ENCODE assay signal across 8 cellular contexts in the genomic region with DNA sequence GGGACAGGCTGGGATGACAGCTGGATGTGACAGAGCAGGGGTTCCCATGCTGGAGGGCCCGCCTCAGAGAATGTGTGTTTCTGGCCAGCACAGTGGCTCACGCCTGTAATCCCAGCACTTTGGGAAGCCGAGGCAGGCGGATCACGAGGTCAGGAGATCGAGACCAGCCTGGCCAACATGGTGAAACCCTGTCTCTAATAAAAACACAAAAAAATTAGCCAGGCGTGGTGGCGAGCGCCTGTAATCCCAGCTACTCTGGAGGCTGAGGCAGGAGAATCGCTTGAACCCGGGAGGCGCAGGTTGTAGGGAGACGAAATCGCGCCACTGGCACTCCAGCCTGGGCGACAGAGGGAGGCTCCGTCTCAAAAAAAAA.
DNase-seq lines count a peak whose midpoint lies in the region; ATAC-seq and TF ChIP-seq lines count a peak whose summit lies in the region.
"Not testable (repeated sequence)": the region's sequence is repeated elsewhere in the genome, so short reads cannot be mapped to it uniquely, and the experiment has no call there.

No MANE protein-coding gene starts in this region.

- H3K4me3 Mint-ChIP-seq in activated naive CD4-positive, alpha-beta T cell treated with anti-CD3 and anti-CD28 coated beads, Interleukin-2, amount 50 U/mL, for 24 hours, result peak overlapping the region; percentile 96
- H3K4me3 Mint-ChIP-seq in natural killer cell treated with Interleukin-12 subunit alpha and Interleukin-12 subunit beta and Interleukin-15 and Interleukin-18, amount 100 ng/mL, for 72 hours, result peak overlapping the region; percentile 89
- peak overlapping the region; percentile 94 for H3K4me3 Mint-ChIP-seq in stimulated activated effector memory CD8-positive, alpha-beta T cell treated with anti-CD3 and anti-CD28 coated beads, Interleukin-12 subunit alpha, Interleukin-12 subunit beta, amount 100 ng/mL, for 72 hours

- peak overlapping the region; percentile 88 for H3K27ac ChIP-seq in HUES48 (ENCODE audit: low read depth, low read length)
- peak overlapping the region; percentile 81 for H3K27ac ChIP-seq in effector memory CD4-positive, alpha-beta T cell (ENCODE audit: insufficient read depth, low read length, poor library complexity, severe bottlenecking)
- not testable (repeated sequence) for H3K27ac ChIP-seq in iPS-18a (ENCODE audit: low read length)

- not testable (repeated sequence) for H3K9me3 Mint-ChIP-seq in activated naive CD4-positive, alpha-beta T cell treated with anti-CD3 and anti-CD28 coated beads, Interleukin-2, amount 50 U/mL, for 24 hours; natural killer cell treated with Interleukin-12 subunit alpha and Interleukin-12 subunit beta and Interleukin-15 and Interleukin-18, amount 100 ng/mL, for 72 hours; stimulated activated effector memory CD8-positive, alpha-beta T cell treated with anti-CD3 and anti-CD28 coated beads, Interleukin-12 subunit alpha, Interleukin-12 subunit beta, amount 100 ng/mL, for 72 hours

- CTCF ChIA-PET in BJ (lab: Yijun Ruan, JAX), result not testable (repeated sequence)

- not testable (repeated sequence) for DNase-seq in BJ (ENCODE audit: low read depth); effector memory CD4-positive, alpha-beta T cell; natural killer cell treated with Interleukin-12 subunit alpha and Interleukin-12 subunit beta and Interleukin-15 and Interleukin-18, amount 100 ng/mL, for 72 hours (ENCODE audit: low spot score); stimulated activated effector memory CD8-positive, alpha-beta T cell treated with anti-CD3 and anti-CD28 coated beads, Interleukin-12 subunit alpha, Interleukin-12 subunit beta, amount 100 ng/mL, for 72 hours (ENCODE audit: low spot score in 2 of 2)

- POLR2A ChIA-PET in BJ (lab: Charles Lee), result not testable (repeated sequence)

- ATAC-seq in SK-N-SH treated with all-trans-retinoic acid at 6 μM for 48 hours, result peak; percentile 2
- not testable (repeated sequence) for ATAC-seq in natural killer cell treated with Interleukin-12 subunit alpha and Interleukin-12 subunit beta and Interleukin-15 and Interleukin-18, amount 100 ng/mL, for 72 hours; stimulated activated effector memory CD8-positive, alpha-beta T cell treated with anti-CD3 and anti-CD28 coated beads, Interleukin-12 subunit alpha, Interleukin-12 subunit beta, amount 100 ng/mL, for 72 hours

- peak overlapping the region; percentile 62 for H3K27ac Mint-ChIP-seq in activated naive CD4-positive, alpha-beta T cell treated with anti-CD3 and anti-CD28 coated beads, Interleukin-2, amount 50 U/mL, for 24 hours
- H3K27ac Mint-ChIP-seq in natural killer cell treated with Interleukin-12 subunit alpha and Interleukin-12 subunit beta and Interleukin-15 and Interleukin-18, amount 100 ng/mL, for 72 hours, result peak overlapping the region; percentile 81 to 87
- H3K27ac Mint-ChIP-seq in stimulated activated effector memory CD8-positive, alpha-beta T cell treated with anti-CD3 and anti-CD28 coated beads, Interleukin-12 subunit alpha, Interleukin-12 subunit beta, amount 100 ng/mL, for 72 hours, result peak overlapping the region; percentile 98

- peaks cover 30% of the 10 kb centered on the region for H3K4me1 Mint-ChIP-seq in activated naive CD4-positive, alpha-beta T cell treated with anti-CD3 and anti-CD28 coated beads, Interleukin-2, amount 50 U/mL, for 24 hours
- peaks cover 14 to 25% of the 10 kb centered on the region in 2 donors for H3K4me1 Mint-ChIP-seq in natural killer cell treated with Interleukin-12 subunit alpha and Interleukin-12 subunit beta and Interleukin-15 and Interleukin-18, amount 100 ng/mL, for 72 hours (ENCODE audit: low read depth in 2 of 2)
- peaks cover 27% of the 10 kb centered on the region for H3K4me1 Mint-ChIP-seq in stimulated activated effector memory CD8-positive, alpha-beta T cell treated with anti-CD3 and anti-CD28 coated beads, Interleukin-12 subunit alpha, Interleukin-12 subunit beta, amount 100 ng/mL, for 72 hours

- not testable (repeated sequence) for TF ChIP-seq CTCF in BJ (IDR thresholded peaks at IDR 0.05; ENCODE audit: insufficient read depth, low read depth, low read length)

- not testable (repeated sequence) for H3K36me3 ChIP-seq in BJ (ENCODE audit: control insufficient read depth, insufficient read depth, low read length); effector memory CD4-positive, alpha-beta T cell (ENCODE audit: control insufficient read depth, insufficient read depth, low read length); iPS-18a (ENCODE audit: control insufficient read depth, low read depth, low read length)
- peaks cover 10% of the 10 kb centered on the region for H3K36me3 ChIP-seq in HUES48 (ENCODE audit: control insufficient read depth, insufficient read depth, low read length)

- not testable (repeated sequence) for H3K27me3 ChIP-seq in BJ (ENCODE audit: control insufficient read depth, insufficient read depth, low read length); HUES48 (ENCODE audit: control insufficient read depth, insufficient read depth, low read length); effector memory CD4-positive, alpha-beta T cell (replicated peaks; ENCODE audit: control insufficient read depth, insufficient read depth, low read length, poor library complexity, severe bottlenecking); iPS-18a (ENCODE audit: control insufficient read depth, insufficient read depth, low read length)

- H3K4me3 ChIP-seq in BJ (ENCODE audit: low read depth, low read length) (peak overlapping the region; percentile 23; the same call in 1 of the 2 replicates), HUES48 (ENCODE audit: low read depth, low read length) (peak overlapping the region; percentile 63), iPS-18a (ENCODE audit: low read length) (peak overlapping the region; percentile 63)
- H3K4me3 ChIP-seq in effector memory CD4-positive, alpha-beta T cell (ENCODE audit: insufficient read depth, low read depth, low read length, poor library complexity, severe bottlenecking), result peak overlapping the region; percentile 83

- not testable (repeated sequence) for H3K36me3 Mint-ChIP-seq in activated naive CD4-positive, alpha-beta T cell treated with anti-CD3 and anti-CD28 coated beads, Interleukin-2, amount 50 U/mL, for 24 hours; natural killer cell treated with Interleukin-12 subunit alpha and Interleukin-12 subunit beta and Interleukin-15 and Interleukin-18, amount 100 ng/mL, for 72 hours
- H3K36me3 Mint-ChIP-seq in stimulated activated effector memory CD8-positive, alpha-beta T cell treated with anti-CD3 and anti-CD28 coated beads, Interleukin-12 subunit alpha, Interleukin-12 subunit beta, amount 100 ng/mL, for 72 hours, result peaks cover 43% of the 10 kb centered on the region

- not testable (repeated sequence) for H3K4me1 ChIP-seq in HUES48 (ENCODE audit: control insufficient read depth, insufficient read depth, low read length); effector memory CD4-positive, alpha-beta T cell (ENCODE audit: control insufficient read depth, insufficient read depth, low read length, poor library complexity, severe bottlenecking); iPS-18a (ENCODE audit: control insufficient read depth, low read depth, low read length)

- not testable (repeated sequence) for H3K9me3 ChIP-seq in HUES48 (ENCODE audit: control insufficient read depth, insufficient read depth, low read length); effector memory CD4-positive, alpha-beta T cell (ENCODE audit: control insufficient read depth, low read length); iPS-18a (ENCODE audit: control insufficient read depth, low read depth, low read length)

- peak overlapping the region; percentile 77 for H3K9ac ChIP-seq in HUES48 (ENCODE audit: low read depth, low read length)
- peak overlapping the region; percentile 69 for H3K9ac ChIP-seq in iPS-18a (ENCODE audit: low read length)

- H3K27me3 Mint-ChIP-seq in activated naive CD4-positive, alpha-beta T cell treated with anti-CD3 and anti-CD28 coated beads, Interleukin-2, amount 50 U/mL, for 24 hours; natural killer cell treated with Interleukin-12 subunit alpha and Interleukin-12 subunit beta and Interleukin-15 and Interleukin-18, amount 100 ng/mL, for 72 hours: not testable (repeated sequence)

Comparison
In these comparisons a context has a peak if more than half of its experiments do, and no peak if none do; other contexts are left out.
1. H3K4me3 ChIP-seq: peak in every context shown above with its lines; median percentile 83 in effector memory CD4-positive, alpha-beta T cell; 63 in HUES48; 63 in iPS-18a; 23 in BJ.